13 cellular contexts compared by ENCODE assay signal in the genomic region with DNA sequence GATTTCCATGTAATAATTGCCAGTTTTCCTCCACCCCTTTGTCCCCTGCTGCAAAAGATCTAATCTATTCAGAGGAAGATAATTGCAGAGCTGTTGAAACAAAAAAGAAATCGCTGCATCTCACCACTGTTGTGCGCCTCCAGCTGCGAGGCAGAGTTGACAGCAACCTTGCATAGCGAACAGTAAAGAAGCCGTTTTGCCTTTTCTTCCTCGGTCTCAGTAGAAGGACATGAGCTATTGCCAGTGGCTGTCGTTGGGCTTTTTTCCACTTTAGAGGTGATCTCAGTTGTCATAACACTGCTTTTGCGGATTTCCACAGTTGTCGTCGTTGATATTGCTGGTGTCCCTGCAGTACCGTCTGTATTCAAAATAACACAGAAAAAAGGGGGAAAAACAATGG.
DNase-seq lines count a peak whose midpoint lies in the region; ATAC-seq, FAIRE-seq and TF ChIP-seq lines count a peak whose summit lies in the region.
"Had no signal": no experiment of that assay in that cellular context is flagged by ENCODE, and none has a peak within 500 bp of the region (broad histone marks: within the 10 kb centered on the region; RNA-seq: fewer than 3 reads in every experiment).

No MANE protein-coding gene starts in this region.

- H3K27ac ChIP-seq in GM23338 (ENCODE audit: low read depth) (no peak overlapping the region), H1 (ENCODE audit: low read depth, low read length) (no peak overlapping the region)
- H3K27ac ChIP-seq: A549 had no signal

- H3K4me3 Mint-ChIP-seq in GM23338, result no peak overlapping the region
- H3K4me3 Mint-ChIP-seq: CD14-positive monocyte; CD8-positive, alpha-beta T cell had no signal

- H3K9me3 ChIP-seq in H1 (ENCODE audit: insufficient read depth in 2 of 2, low read depth in 1 of 2, low read length in 1 of 2), result no peaks in the 10 kb centered on the region
- H3K9me3 ChIP-seq: A549, Caco-2 had no signal

- H4K20me1 ChIP-seq in GM23338 (replicated peaks; ENCODE audit: insufficient read depth) (no peaks in the 10 kb centered on the region), H1 (replicated peaks in 1 of 2; ENCODE audit: control insufficient read depth in 1 of 2, insufficient read depth in 2 of 2, low read length in 2 of 2) (no peaks in the 10 kb centered on the region)

- peaks cover 2% of the 10 kb centered on the region for H3K27me3 Mint-ChIP-seq in GM23338 (ENCODE audit: insufficient read depth, low read depth, poor library complexity)

- H3K4me3 ChIP-seq in GM23338, result no peak overlapping the region
- H3K4me3 ChIP-seq in H1 (ENCODE audit: extremely low read depth in 1 of 4, insufficient read depth in 2 of 4, low read depth in 3 of 4, low read length in 4 of 4), result no peak overlapping the region
- H3K4me3 ChIP-seq: A549 had no signal

- H3K56ac ChIP-seq in H1 (replicated peaks; ENCODE audit: insufficient read length, low read depth, low read length), result no peak overlapping the region

- FAIRE-seq in H1 (lab: Jason Lieb, UNC), result no peak
- FAIRE-seq: A549, GM18507 had no signal

- H2BK15ac ChIP-seq in H1 (ENCODE audit: low read length), result no peak overlapping the region

- H3K14ac ChIP-seq in H1 (ENCODE audit: insufficient read length), result no peak overlapping the region

- H3K4me2 ChIP-seq in GM23338 (no peak overlapping the region), H1 (ENCODE audit: insufficient read depth in 1 of 2, low read depth in 2 of 2, low read length in 2 of 2) (no peak overlapping the region)
- H3K4me2 ChIP-seq: A549 had no signal

- ATAC-seq in GM23338 (no peak), GM21447 (IDR thresholded peaks at IDR 0.05; ENCODE audit: unreplicated experiment) (no peak), GM19035 (IDR thresholded peaks at IDR 0.05; ENCODE audit: unreplicated experiment) (no peak)
- ATAC-seq: A549; CD8-positive, alpha-beta T cell had no signal

- DNase-seq in GM23338 (ENCODE audit: low spot score) (peak; percentile 19), NCI-H69 (lab: John Stamatoyannopoulos, UW) (peak; percentile 47), H1 (ENCODE audit: low read depth in 1 of 2, low spot score in 2 of 2) (no peak), SHP77 treated with DMSO at 0.1 percent for 48 hours (lab: John Stamatoyannopoulos, UW) (no peak)
- DNase-seq: Caco-2, IMR-90, KBM-7 had no signal

- H2BK12ac ChIP-seq in H1 (ENCODE audit: low read depth, low read length), result no peak overlapping the region

- H3K9ac ChIP-seq in H1 (replicated peaks in 1 of 4; ENCODE audit: extremely low read depth in 1 of 4, low read depth in 3 of 4, low read length in 3 of 4), result no peak overlapping the region

- H2BK20ac ChIP-seq in H1 (ENCODE audit: low read length), result no peak overlapping the region

- no peaks in the 10 kb centered on the region for H3K9me2 ChIP-seq in GM23338 (ENCODE audit: insufficient read depth)

- TF ChIP-seq EP300 in H1 (IDR thresholded peaks at IDR 0.05; ENCODE audit: borderline replicate concordance in 1 of 2, low read depth in 2 of 2, low read length in 2 of 2), result no peak

- peak overlapping the region; percentile 48 for H3K27ac Mint-ChIP-seq in GM23338
- H3K27ac Mint-ChIP-seq: CD14-positive monocyte; CD8-positive, alpha-beta T cell had no signal

- H3K23me2 ChIP-seq in H1 (ENCODE audit: low read depth, low read length), result no peaks in the 10 kb centered on the region

- TF ChIP-seq CTCF in GM23338 (conservative IDR thresholded peaks at IDR 0.05; ENCODE audit: low read depth in 2 of 2) (no peak), H1 (IDR thresholded peaks at IDR 0.05; ENCODE audit: control extremely low read depth in 1 of 3, insufficient read depth in 1 of 3, low read depth in 1 of 3, low read length in 3 of 3) (no peak)

- no peaks in the 10 kb centered on the region for H3K79me2 ChIP-seq in GM23338 (replicated peaks; ENCODE audit: insufficient read depth)
- H3K79me2 ChIP-seq in H1 (ENCODE audit: control insufficient read depth in 1 of 2, insufficient read depth in 2 of 2, low read length in 2 of 2), result no peaks in the 10 kb centered on the region

- POLR2A ChIA-PET in H1 (lab: Charles Lee; ENCODE audit: partially characterized antibody), result no interaction called here

- no peaks in the 10 kb centered on the region for H3K36me3 Mint-ChIP-seq in GM23338 (ENCODE audit: low read depth)
- H3K36me3 Mint-ChIP-seq: CD14-positive monocyte; CD8-positive, alpha-beta T cell had no signal

- H2BK120ac ChIP-seq in H1 (replicated peaks; ENCODE audit: low read depth, low read length), result peak overlapping the region; percentile 69

- no peaks in the 10 kb centered on the region for H3K9me3 Mint-ChIP-seq in GM23338

- peaks cover 10% of the 10 kb centered on the region for H3K4me1 Mint-ChIP-seq in GM23338
- H3K4me1 Mint-ChIP-seq: CD14-positive monocyte had no signal

- no peak overlapping the region for H2AK5ac ChIP-seq in H1 (ENCODE audit: low read depth, low read length)

- no peak for TF ChIP-seq RAD21 in H1 (IDR thresholded peaks at IDR 0.05 in 1 of 2, conservative IDR thresholded peaks at IDR 0.05 in 1 of 2; ENCODE audit: low read depth in 2 of 2, low read length in 2 of 2)

- H2AFZ ChIP-seq in GM23338 (no peak overlapping the region), H1 (ENCODE audit: low read length) (no peak overlapping the region)

- no peaks in the 10 kb centered on the region for H3K36me3 ChIP-seq in GM23338 (ENCODE audit: insufficient read depth)
- H3K36me3 ChIP-seq in H1 (ENCODE audit: control insufficient read depth in 2 of 4, insufficient read depth in 4 of 4, low read length in 3 of 4), result no peaks in the 10 kb centered on the region

- no peak for TF ChIP-seq POLR2A in H1 (IDR thresholded peaks at IDR 0.05; ENCODE audit: control extremely low read depth in 1 of 2, low read depth in 2 of 2, low read length in 2 of 2)

- CTCF ChIA-PET in H1 (lab: Charles Lee; ENCODE audit: partially characterized antibody), result no interaction called here

- H4K91ac ChIP-seq in H1 (replicated peaks; ENCODE audit: insufficient read length, low read length), result no peak overlapping the region

- no peak overlapping the region for H4K8ac ChIP-seq in H1 (ENCODE audit: extremely low read depth, insufficient read depth, low read length)

- H4K5ac ChIP-seq in H1 (ENCODE audit: insufficient read length, low read depth, low read length), result no peak overlapping the region

- H3K27me3 ChIP-seq in GM23338 (ENCODE audit: insufficient read depth) (no peaks in the 10 kb centered on the region), H1 (replicated peaks in 1 of 4; ENCODE audit: control insufficient read depth in 3 of 4, extremely low read depth in 1 of 4, insufficient read depth in 3 of 4, low read length in 3 of 4) (no peaks in the 10 kb centered on the region)

- H2BK5ac ChIP-seq in H1 (ENCODE audit: low read depth, low read length), result no peak overlapping the region

- H3K4ac ChIP-seq in H1 (replicated peaks; ENCODE audit: insufficient read length, low read depth, low read length), result no peak overlapping the region

- no peaks in the 10 kb centered on the region for H3K79me1 ChIP-seq in H1 (ENCODE audit: low read depth, low read length)

- H3K18ac ChIP-seq in H1 (ENCODE audit: extremely low read depth, low read length), result no peak overlapping the region

- no peaks in the 10 kb centered on the region for H3F3A ChIP-seq in GM23338 (replicated peaks; ENCODE audit: low read depth)

- WGBS in H1 (ENCODE audit: extremely low coverage in 1 of 2, insufficient coverage in 1 of 2, insufficient read length in 1 of 2, insufficient replicate concordance in 2 of 2, low coverage in 1 of 2, low lambda C conversion rate in 2 of 2, missing lambda C conversion rate in 1 of 2), 2 experiments, result 76% methylated on average over 11 of the region's 11 CpGs; no CpG with 5 or more reads in 1 of the 2 experiments

- H3K23ac ChIP-seq in H1 (ENCODE audit: insufficient read length), result no peak overlapping the region

- H3K4me1 ChIP-seq in GM23338 (ENCODE audit: insufficient read depth) (0 out of 2 replicates have a peak, but pooled peaks cover 5% of the 10 kb centered on the region), H1 (replicated peaks in 1 of 4; ENCODE audit: control insufficient read depth in 3 of 4, insufficient read depth in 4 of 4, low read length in 3 of 4) (no peaks in the 10 kb centered on the region)
- H3K4me1 ChIP-seq: A549, Caco-2 had no signal

TF ChIP-seq in H1, 55 proteins besides CTCF, POLR2A, EP300 and RAD21 (continues in another document):
- TF ChIP-seq CHD2 (IDR thresholded peaks at IDR 0.05; ENCODE audit: low read length) (no peak), SUZ12 (IDR thresholded peaks at IDR 0.05; ENCODE audit: low read length) (no peak), SIX5 (IDR thresholded peaks at IDR 0.05; ENCODE audit: low read depth, low read length) (no peak), SIN3A (conservative IDR thresholded peaks at IDR 0.05 in 1 of 2, IDR thresholded peaks at IDR 0.05 in 1 of 2; ENCODE audit: low read depth in 1 of 2, low read length in 2 of 2) (no peak), ATF2 (IDR thresholded peaks at IDR 0.05; ENCODE audit: low read length) (no peak)

Comparison
In these comparisons a context has a peak if more than half of its experiments do, and no peak if none do; other contexts are left out.
1. DNase-seq: peak in GM23338 (single experiment) and NCI-H69 (single experiment); none in H1 (0 of 2) and SHP77 treated with DMSO at 0.1 percent for 48 hours (single experiment).